2 cellular contexts compared by ENCODE assay signal in genomic region chr4:186761281-186761897, GRCh38.
TF ChIP-seq lines count a peak whose summit lies in the region.

No MANE protein-coding gene starts in this region.

TF ChIP-seq in HEK293, 187 proteins besides CTCF, POLR2A, EP300 and RAD21 (continued from another document):
- TF ChIP-seq, protein P1, sequence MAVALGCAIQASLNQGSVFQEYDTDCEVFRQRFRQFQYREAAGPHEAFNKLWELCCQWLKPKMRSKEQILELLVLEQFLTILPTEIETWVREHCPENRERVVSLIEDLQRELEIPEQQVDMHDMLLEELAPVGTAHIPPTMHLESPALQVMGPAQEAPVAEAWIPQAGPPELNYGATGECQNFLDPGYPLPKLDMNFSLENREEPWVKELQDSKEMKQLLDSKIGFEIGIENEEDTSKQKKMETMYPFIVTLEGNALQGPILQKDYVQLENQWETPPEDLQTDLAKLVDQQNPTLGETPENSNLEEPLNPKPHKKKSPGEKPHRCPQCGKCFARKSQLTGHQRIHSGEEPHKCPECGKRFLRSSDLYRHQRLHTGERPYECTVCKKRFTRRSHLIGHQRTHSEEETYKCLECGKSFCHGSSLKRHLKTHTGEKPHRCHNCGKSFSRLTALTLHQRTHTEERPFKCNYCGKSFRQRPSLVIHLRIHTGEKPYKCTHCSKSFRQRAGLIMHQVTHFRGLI (tag by site-specific recombination; IDR thresholded peaks at IDR 0.05): no peak
- TF ChIP-seq ZNF677 (tag by site-specific recombination; IDR thresholded peaks at IDR 0.05): no peak

TF ChIP-seq in K562, 482 proteins besides CTCF, POLR2A, EP300 and RAD21:
- TF ChIP-seq, protein P2, sequence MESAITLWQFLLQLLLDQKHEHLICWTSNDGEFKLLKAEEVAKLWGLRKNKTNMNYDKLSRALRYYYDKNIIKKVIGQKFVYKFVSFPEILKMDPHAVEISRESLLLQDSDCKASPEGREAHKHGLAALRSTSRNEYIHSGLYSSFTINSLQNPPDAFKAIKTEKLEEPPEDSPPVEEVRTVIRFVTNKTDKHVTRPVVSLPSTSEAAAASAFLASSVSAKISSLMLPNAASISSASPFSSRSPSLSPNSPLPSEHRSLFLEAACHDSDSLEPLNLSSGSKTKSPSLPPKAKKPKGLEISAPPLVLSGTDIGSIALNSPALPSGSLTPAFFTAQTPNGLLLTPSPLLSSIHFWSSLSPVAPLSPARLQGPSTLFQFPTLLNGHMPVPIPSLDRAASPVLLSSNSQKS (CRISPR knock-in tag; IDR thresholded peaks at IDR 0.05): no peak
- no peak for TF ChIP-seq HDAC2 (IDR thresholded peaks at IDR 0.05)
- no peak for TF ChIP-seq IRF2 (CRISPR knock-in tag; IDR thresholded peaks at IDR 0.05)
- 0 out of 2 replicates have a peak, but pooled peaks have one; percentile 5 for TF ChIP-seq RFX1 (IDR thresholded peaks at IDR 0.05)
- peak; percentile 39; the same call in 1 of the 2 replicates for TF ChIP-seq ATF3 (IDR thresholded peaks at IDR 0.05)
- no peak for TF ChIP-seq ATF3 (CRISPR knock-in tag; conservative IDR thresholded peaks at IDR 0.05)
- no peak for TF ChIP-seq TARDBP (IDR thresholded peaks at IDR 0.05)
- TF ChIP-seq PRMT5 (CRISPR knock-in tag; IDR thresholded peaks at IDR 0.05): no peak
- no peak for TF ChIP-seq TAF1 (IDR thresholded peaks at IDR 0.05; ENCODE audit: control insufficient read depth, extremely low read depth, insufficient read depth, low read length, severe bottlenecking)
- no peak for TF ChIP-seq PRPF4 (IDR thresholded peaks at IDR 0.05; ENCODE audit: insufficient read depth, low read depth, low read length, poor library complexity, severe bottlenecking)
- TF ChIP-seq NCOA6 (IDR thresholded peaks at IDR 0.05): no peak
- no peak for TF ChIP-seq HIVEP1 (CRISPR knock-in tag; IDR thresholded peaks at IDR 0.05)
- no peak for TF ChIP-seq FOXM1 (IDR thresholded peaks at IDR 0.05; ENCODE audit: low read depth)
- no peak for TF ChIP-seq FOXM1 (CRISPR knock-in tag; IDR thresholded peaks at IDR 0.05; ENCODE audit: low read depth)
- TF ChIP-seq MYBL2 (IDR thresholded peaks at IDR 0.05; ENCODE audit: low read depth): no peak
- TF ChIP-seq MYBL2 (CRISPR knock-in tag; IDR thresholded peaks at IDR 0.05; ENCODE audit: borderline replicate concordance): no peak
- no peak for TF ChIP-seq LCOR (CRISPR knock-in tag; IDR thresholded peaks at IDR 0.05)
